Comparison of ENCODE assay signal across 7 cellular contexts in the genomic region with DNA sequence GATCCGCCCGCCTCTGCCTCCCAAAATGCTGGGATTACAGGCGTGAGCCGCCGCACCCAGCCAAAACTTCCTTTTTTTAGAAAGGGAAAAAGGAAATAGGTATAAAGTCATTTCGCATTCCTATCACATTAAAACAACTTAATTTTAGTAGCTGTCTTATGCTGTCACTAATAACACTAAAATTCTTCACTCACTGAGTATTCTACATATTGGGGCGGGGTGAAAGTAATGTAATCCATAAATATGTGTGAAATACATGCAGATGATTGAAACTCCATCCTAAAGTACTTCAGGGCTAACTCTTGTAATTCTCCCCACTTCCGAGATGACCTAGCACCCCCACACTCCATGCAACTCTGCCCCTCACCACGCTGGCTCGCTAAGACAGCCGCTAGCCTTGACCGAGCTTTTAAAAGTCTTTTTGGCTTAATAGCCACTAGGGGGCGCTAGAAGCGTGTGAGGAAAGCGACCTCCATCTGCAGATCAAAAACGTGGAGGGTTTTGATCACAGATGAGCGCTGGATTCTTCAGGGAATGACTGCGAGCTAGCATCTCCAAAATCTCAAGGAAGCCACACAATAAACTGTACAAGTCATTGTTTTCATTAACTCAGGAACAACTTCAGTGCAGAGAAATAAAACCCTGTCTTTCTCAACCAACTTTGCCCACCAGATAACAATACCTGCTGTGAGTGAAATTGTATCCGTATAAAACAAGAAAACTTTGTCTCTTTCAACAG.
DNase-seq lines count a peak whose midpoint lies in the region; ATAC-seq, FAIRE-seq and TF ChIP-seq lines count a peak whose summit lies in the region.

No MANE protein-coding gene starts in this region.

- H3K4me3 ChIP-seq in SU-DHL-6 (ENCODE audit: insufficient read depth, low read length, poor library complexity, severe bottlenecking) (no peak overlapping the region), sigmoid colon (no peak overlapping the region)

- H4K20me1 ChIP-seq in SU-DHL-6 (ENCODE audit: low read depth, low read length): no peaks in the 10 kb centered on the region

- TF ChIP-seq POLR2A in GM12891 (IDR thresholded peaks at IDR 0.05; ENCODE audit: low read depth, low read length): no peak
- TF ChIP-seq POLR2A in sigmoid colon (IDR thresholded peaks at IDR 0.05): no peak

- H3F3A ChIP-seq in SU-DHL-6 (ENCODE audit: insufficient read depth): no peaks in the 10 kb centered on the region

- H3K36me3 ChIP-seq in SU-DHL-6 (ENCODE audit: low read length) (no peaks in the 10 kb centered on the region), sigmoid colon (no peaks in the 10 kb centered on the region)

- intact Hi-C loops in sigmoid colon (cut with DNase I): loop anchor here (2.0 kb wide), 2 partner anchors 128 to 558 kb away; no protein-coding TSS in a partner anchor

- DNase-seq in GM12891 (ENCODE audit: insufficient read length, low spot score) (peak; percentile 56), NCI-H1105 treated with DMSO at 0.1 percent for 48 hours (lab: John Stamatoyannopoulos, UW) (peak; percentile 52), amygdala (lab: John Stamatoyannopoulos, UW) (peak in 35 of 56 donors; percentile 3 to 64 (median 15)), hepatic stellate cell (ENCODE audit: low spot score) (peak; percentile 76), sigmoid colon (peak; percentile 78)

- H3K27ac ChIP-seq in SU-DHL-6 (ENCODE audit: low read depth, low read length) (no peak overlapping the region), sigmoid colon (no peak overlapping the region)

- H3K27me3 ChIP-seq in SU-DHL-6 (ENCODE audit: low read length): no peaks in the 10 kb centered on the region
- H3K27me3 ChIP-seq in sigmoid colon: no peaks in the 10 kb centered on the region

- H3K4me2 ChIP-seq in SU-DHL-6 (ENCODE audit: low read depth, low read length, poor library complexity, severe bottlenecking): no peak overlapping the region

- no peak overlapping the region for H3K9ac ChIP-seq in SU-DHL-6 (ENCODE audit: low read length)

- peak; percentile 77 for ATAC-seq in HG02623 (IDR thresholded peaks at IDR 0.05; ENCODE audit: unreplicated experiment)

- FAIRE-seq in GM12891 (lab: Jason Lieb, UNC): peak; percentile 52

- peaks cover 0 to 8% (median 0%) of the 10 kb centered on the region in 4 donors for H3K4me1 ChIP-seq in sigmoid colon

- peak; percentile 87 for TF ChIP-seq CTCF in SU-DHL-6 (IDR thresholded peaks at IDR 0.05; ENCODE audit: insufficient read depth, low read length, poor library complexity, severe bottlenecking)
- TF ChIP-seq CTCF in sigmoid colon (IDR thresholded peaks at IDR 0.05): peak; percentile 77 to 78 (median 77)

- no peak for TF ChIP-seq EP300 in sigmoid colon (IDR thresholded peaks at IDR 0.05)

- WGBS in sigmoid colon, 2 donors: 32 to 38% methylated on average over 19 of the region's 19 CpGs

- H2AFZ ChIP-seq in SU-DHL-6 (ENCODE audit: low read depth, low read length, severe bottlenecking): no peak overlapping the region

- no peaks in the 10 kb centered on the region for H3K79me2 ChIP-seq in SU-DHL-6 (ENCODE audit: insufficient read depth, low read length)

- H3K9me2 ChIP-seq in SU-DHL-6 (replicated peaks; ENCODE audit: insufficient read depth, low read length): no peaks in the 10 kb centered on the region

- H3K9me3 ChIP-seq in SU-DHL-6 (ENCODE audit: insufficient read depth, low read length): no peaks in the 10 kb centered on the region
- H3K9me3 ChIP-seq in sigmoid colon: no peaks in the 10 kb centered on the region

TF ChIP-seq in GM12891, 5 proteins besides CTCF, POLR2A, EP300 and RAD21:
- TF ChIP-seq TAF1 (IDR thresholded peaks at IDR 0.05; ENCODE audit: low read depth, low read length) (no peak), PAX5 (IDR thresholded peaks at IDR 0.05; ENCODE audit: insufficient read depth, low read length, severe bottlenecking) (no peak), POLR2AphosphoS5 (IDR thresholded peaks at IDR 0.05; ENCODE audit: low read depth, low read length) (no peak), SPI1 (IDR thresholded peaks at IDR 0.05; ENCODE audit: low read depth, low read length) (no peak), POU2F2 (IDR thresholded peaks at IDR 0.05; ENCODE audit: low read depth, low read length) (no peak)

Comparison
In these comparisons a context has a peak if more than half of its experiments do, and no peak if none do; other contexts are left out.
1. DNase-seq: peak in every context shown above with its lines; median percentile 78 in sigmoid colon; 76 in hepatic stellate cell; 56 in GM12891; 52 in NCI-H1105 treated with DMSO at 0.1 percent for 48 hours; 15 in amygdala.